18 cellular contexts compared by ENCODE assay signal in genomic region chr1:10546896-10547295, GRCh38.
"Had no signal": no experiment of that assay in that cellular context is flagged by ENCODE, and none has a peak within 500 bp of the region (broad histone marks: within the 10 kb centered on the region; RNA-seq: fewer than 3 reads in every experiment).

No MANE protein-coding gene starts in this region.

- ATAC-seq: effector memory CD8-positive, alpha-beta T cell; foreskin keratinocyte; left colon; natural killer cell had no signal

- H3K27me3 Mint-ChIP-seq: dendritic cell treated with granulocyte-macrophage colony-stimulating factor and Interleukin-4, amounts not matched to agents 40 ng/mL and 50 ng/mL, for 4 days; effector memory CD8-positive, alpha-beta T cell had no signal

- H3K27me3 ChIP-seq: foreskin keratinocyte, hepatocyte, ovary, right atrium auricular region, sigmoid colon, stomach, upper lobe of left lung, vagina had no signal

- H3K4me3 ChIP-seq: hepatocyte, ovary, right atrium auricular region, sigmoid colon, skin epidermis, stomach, upper lobe of left lung, vagina had no signal

- H3K9me3 ChIP-seq: ovary, right atrium auricular region, sigmoid colon, stomach, upper lobe of left lung, vagina had no signal

- DNase-seq: effector memory CD8-positive, alpha-beta T cell; foreskin keratinocyte; kidney; left colon; mammary epithelial cell; natural killer cell; ovary; sigmoid colon; stimulated activated naive CD4-positive, alpha-beta T cell; stomach; substantia nigra; upper lobe of left lung had no signal

- H3K36me3 ChIP-seq: ovary, right atrium auricular region, sigmoid colon, upper lobe of left lung, vagina had no signal

- H3K36me3 Mint-ChIP-seq: natural killer cell had no signal

- H3K9me3 Mint-ChIP-seq: dendritic cell treated with granulocyte-macrophage colony-stimulating factor and Interleukin-4, amounts not matched to agents 40 ng/mL and 50 ng/mL, for 4 days; effector memory CD8-positive, alpha-beta T cell; natural killer cell; neural crest cell had no signal

- H3K27ac Mint-ChIP-seq: dendritic cell treated with granulocyte-macrophage colony-stimulating factor and Interleukin-4, amounts not matched to agents 40 ng/mL and 50 ng/mL, for 4 days; effector memory CD8-positive, alpha-beta T cell; natural killer cell had no signal

- H3K4me1 ChIP-seq: right atrium auricular region, sigmoid colon, stomach, upper lobe of left lung, vagina had no signal

- H3K4me3 Mint-ChIP-seq: dendritic cell treated with granulocyte-macrophage colony-stimulating factor and Interleukin-4, amounts not matched to agents 40 ng/mL and 50 ng/mL, for 4 days; effector memory CD8-positive, alpha-beta T cell; natural killer cell; neural crest cell had no signal

- H3K27ac ChIP-seq: foreskin keratinocyte, hepatocyte, ovary, right atrium auricular region, sigmoid colon, skin epidermis, stomach, upper lobe of left lung, vagina had no signal

- H3K4me2 ChIP-seq: hepatocyte had no signal
